8 cellular contexts compared by ENCODE assay signal in the genomic region with DNA sequence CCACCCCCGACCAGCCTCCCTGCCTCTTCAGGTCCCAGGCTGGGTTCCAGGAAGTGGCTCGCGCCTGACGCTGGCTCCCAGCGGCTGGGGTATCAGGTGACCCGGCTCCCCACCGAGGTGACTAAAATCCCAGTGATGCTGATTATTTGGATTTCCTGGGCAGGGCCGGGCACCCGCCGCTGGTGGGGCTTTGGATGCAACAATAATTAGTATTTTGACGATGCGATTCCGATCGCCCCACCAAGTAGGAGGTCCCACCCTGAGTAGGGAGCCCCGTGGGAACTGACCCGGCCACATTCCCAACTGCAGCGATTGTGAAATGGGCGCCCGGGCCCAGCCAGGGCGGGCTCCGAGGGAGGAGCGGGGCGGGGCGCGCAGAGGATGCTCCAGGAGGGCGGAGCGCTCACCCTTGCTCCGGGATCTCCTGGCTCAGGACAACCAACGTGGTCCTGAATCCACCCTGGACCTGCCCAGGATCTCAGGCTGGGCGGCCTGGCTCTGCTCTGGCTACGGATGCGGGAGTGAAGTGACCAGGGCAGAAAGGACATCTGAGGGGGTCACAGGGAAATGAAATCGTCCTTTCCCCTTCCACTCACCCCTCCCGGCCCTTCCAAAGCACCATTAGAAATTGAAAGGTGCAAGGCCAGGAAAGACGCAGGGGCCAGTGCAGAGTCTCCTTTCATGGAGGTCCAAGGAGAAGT.
DNase-seq lines count a peak whose midpoint lies in the region; ATAC-seq and TF ChIP-seq lines count a peak whose summit lies in the region.

No MANE protein-coding gene starts in this region.

- TF ChIP-seq CTCF in parathyroid adenoma (IDR thresholded peaks at IDR 0.05) = no peak
- no peak for TF ChIP-seq CTCF in GM13977 (IDR thresholded peaks at IDR 0.05; ENCODE audit: extremely low read depth, insufficient read depth, missing control alignments)

- no peak overlapping the region for H3K9ac ChIP-seq in parathyroid adenoma

- H3K36me3 ChIP-seq in parathyroid adenoma (ENCODE audit: control insufficient read depth, insufficient read depth, low read length) = no peaks in the 10 kb centered on the region

- no peak overlapping the region for H3K27ac ChIP-seq in parathyroid adenoma

- no peaks in the 10 kb centered on the region for H3K79me2 ChIP-seq in parathyroid adenoma

- ATAC-seq in GM21360 (IDR thresholded peaks at IDR 0.05; ENCODE audit: unreplicated experiment) (no peak), HG02973 (IDR thresholded peaks at IDR 0.05; ENCODE audit: unreplicated experiment) (no peak)

- DNase-seq in NCI-H345 (lab: John Stamatoyannopoulos, UW) = peak; percentile 36
- no peak for DNase-seq in NCI-H345 treated with DMSO at 0.1 percent for 48 hours (lab: John Stamatoyannopoulos, UW; ENCODE audit: unreplicated experiment)
- peak; percentile 66 to 85 for DNase-seq in SW 1271 (lab: John Stamatoyannopoulos, UW)
- DNase-seq in fibroblast of peridontal ligament (ENCODE audit: extremely low read depth) = peak; percentile 42
- no peak for DNase-seq in GM13977 (ENCODE audit: low spot score)

- H2AFZ ChIP-seq in parathyroid adenoma = peak overlapping the region; percentile 79

- no peaks in the 10 kb centered on the region for H3K27me3 ChIP-seq in parathyroid adenoma (ENCODE audit: control insufficient read depth, insufficient read depth, low read length)

- H3K4me1 ChIP-seq in parathyroid adenoma = no peaks in the 10 kb centered on the region

- H3K9me3 ChIP-seq in parathyroid adenoma (ENCODE audit: control insufficient read depth, low read length) = no peaks in the 10 kb centered on the region

- H3K4me2 ChIP-seq in parathyroid adenoma (ENCODE audit: low read length) = peak overlapping the region; percentile 38

- H3K4me3 ChIP-seq in parathyroid adenoma (ENCODE audit: low read depth, low read length) = no peak overlapping the region

- in situ Hi-C loops in GM13977 (cut with MboI; ENCODE audit: low pct_unique_long_range_greater_than_20kb, low sequenced_read_pairs, unreplicated experiment) = loop anchor here (10.0 kb wide), 1 partner anchor 205 kb away; no protein-coding TSS in a partner anchor

Comparison
In these comparisons a context has a peak if more than half of its experiments do, and no peak if none do; other contexts are left out.
1. DNase-seq: peak in NCI-H345 (single experiment), SW 1271 (2 of 2) and fibroblast of peridontal ligament (single experiment); none in NCI-H345 treated with DMSO at 0.1 percent for 48 hours (single experiment) and GM13977 (single experiment).